Comparison of ENCODE assay signal across 11 cellular contexts in genomic region chr9:77019810-77020437, GRCh38. TPM values are rescaled to one million over a fixed set of nuclear protein-coding genes. Genes with fewer than 3 reads are reported as not detected.
DNase-seq lines count a peak whose midpoint lies in the region; TF ChIP-seq lines count a peak whose summit lies in the region.
"Had no signal": no experiment of that assay in that cellular context is flagged by ENCODE, and none has a peak within 500 bp of the region (broad histone marks: within the 10 kb centered on the region; RNA-seq: fewer than 3 reads in every experiment).

No MANE protein-coding gene starts in this region.

- WGBS in iPS DF 6.9 (ENCODE audit: insufficient coverage, insufficient read length): no CpG with 5 or more reads among the region's 73 CpGs
- 0 to 3% (median 1%) methylated on average over 2 to 72 of the region's 73 CpGs for WGBS in adrenal gland, 4 donors

- intact Hi-C loops in adrenal gland (cut with DNase I): no loop called here

- H3K36me3 ChIP-seq in iPS DF 6.9 (ENCODE audit: control insufficient read depth, insufficient read depth, low read length) (no peaks in the 10 kb centered on the region), adrenal gland (replicated peaks in 1 of 2) (no peaks in the 10 kb centered on the region)

- H3K9me3 ChIP-seq in iPS DF 6.9 (ENCODE audit: control insufficient read depth, insufficient read depth, low read length) (no peaks in the 10 kb centered on the region), adrenal gland (replicated peaks in 1 of 3) (no peaks in the 10 kb centered on the region)

- no peak for TF ChIP-seq POLR2A in adrenal gland (IDR thresholded peaks at IDR 0.05)

- H3K27ac ChIP-seq in iPS DF 6.9 (ENCODE audit: low read length): no peak overlapping the region
- H3K27ac ChIP-seq in adrenal gland: no peak overlapping the region
- H3K27ac ChIP-seq: HL-60 had no signal

- peak overlapping the region; percentile 6; the same call in 1 of the 2 replicates for H3K4me3 ChIP-seq in iPS DF 6.9 (ENCODE audit: low read length)
- H3K4me3 ChIP-seq in adrenal gland: no peak overlapping the region

- TF ChIP-seq CTCF in adrenal gland (IDR thresholded peaks at IDR 0.05): no peak

- peak; percentile 65 for DNase-seq in activated CD8-positive, alpha-beta memory T cell treated with anti-CD3 and anti-CD28 coated beads, Interleukin-2, amount 50 U/mL, for 48 hours
- DNase-seq in activated CD8-positive, alpha-beta memory T cell treated with anti-CD3 and anti-CD28 coated beads, Interleukin-2, amount 50 U/mL, for 4 hours: no peak
- DNase-seq in activated CD4-positive, alpha-beta T cell treated with anti-CD3 and anti-CD28 coated beads for 48 hours: peak; percentile 36
- DNase-seq in iPS DF 6.9 (ENCODE audit: low read depth, low spot score) (no peak), pons (ENCODE audit: low spot score) (no peak), adrenal gland (no peak), LoVo (ENCODE audit: low spot score) (no peak)
- DNase-seq in stimulated activated CD8-positive, alpha-beta memory T cell treated with anti-CD3 and anti-CD28 coated beads, Interleukin-4, amount 100 ng/mL, for 48 hours: peak; percentile 30
- DNase-seq: caudate nucleus had no signal

- H3K4me1 ChIP-seq in iPS DF 6.9 (ENCODE audit: control insufficient read depth, insufficient read depth, low read length) (no peaks in the 10 kb centered on the region; the same call in none of the 2 replicates), adrenal gland (replicated peaks in 1 of 2) (peaks cover 0 to 12% of the 10 kb centered on the region in 2 donors)

- peaks cover 76% of the 10 kb centered on the region for H3K27me3 ChIP-seq in iPS DF 6.9 (ENCODE audit: control insufficient read depth, insufficient read depth, low read length)
- peaks cover 96% of the 10 kb centered on the region for H3K27me3 ChIP-seq in adrenal gland

RNA-seq across cellular contexts. Expression of gene FOXB2, which starts 0.5 kb away (rescaled TPM):
- total RNA-seq in adrenal gland: not detected
- not detected for polyA plus RNA-seq in adrenal gland
- total RNA-seq: left colon had no signal

Comparison
In these comparisons a context has a peak if more than half of its experiments do, and no peak if none do; other contexts are left out.
1. DNase-seq: peak in activated CD8-positive, alpha-beta memory T cell treated with anti-CD3 and anti-CD28 coated beads, Interleukin-2, amount 50 U/mL, for 48 hours (single experiment), activated CD4-positive, alpha-beta T cell treated with anti-CD3 and anti-CD28 coated beads for 48 hours (single experiment) and stimulated activated CD8-positive, alpha-beta memory T cell treated with anti-CD3 and anti-CD28 coated beads, Interleukin-4, amount 100 ng/mL, for 48 hours (single experiment); none in activated CD8-positive, alpha-beta memory T cell treated with anti-CD3 and anti-CD28 coated beads, Interleukin-2, amount 50 U/mL, for 4 hours (single experiment), iPS DF 6.9 (single experiment), pons (single experiment), adrenal gland (0 of 7) and LoVo (single experiment).